ENCODE assay signal across 9 cellular contexts in the genomic region with DNA sequence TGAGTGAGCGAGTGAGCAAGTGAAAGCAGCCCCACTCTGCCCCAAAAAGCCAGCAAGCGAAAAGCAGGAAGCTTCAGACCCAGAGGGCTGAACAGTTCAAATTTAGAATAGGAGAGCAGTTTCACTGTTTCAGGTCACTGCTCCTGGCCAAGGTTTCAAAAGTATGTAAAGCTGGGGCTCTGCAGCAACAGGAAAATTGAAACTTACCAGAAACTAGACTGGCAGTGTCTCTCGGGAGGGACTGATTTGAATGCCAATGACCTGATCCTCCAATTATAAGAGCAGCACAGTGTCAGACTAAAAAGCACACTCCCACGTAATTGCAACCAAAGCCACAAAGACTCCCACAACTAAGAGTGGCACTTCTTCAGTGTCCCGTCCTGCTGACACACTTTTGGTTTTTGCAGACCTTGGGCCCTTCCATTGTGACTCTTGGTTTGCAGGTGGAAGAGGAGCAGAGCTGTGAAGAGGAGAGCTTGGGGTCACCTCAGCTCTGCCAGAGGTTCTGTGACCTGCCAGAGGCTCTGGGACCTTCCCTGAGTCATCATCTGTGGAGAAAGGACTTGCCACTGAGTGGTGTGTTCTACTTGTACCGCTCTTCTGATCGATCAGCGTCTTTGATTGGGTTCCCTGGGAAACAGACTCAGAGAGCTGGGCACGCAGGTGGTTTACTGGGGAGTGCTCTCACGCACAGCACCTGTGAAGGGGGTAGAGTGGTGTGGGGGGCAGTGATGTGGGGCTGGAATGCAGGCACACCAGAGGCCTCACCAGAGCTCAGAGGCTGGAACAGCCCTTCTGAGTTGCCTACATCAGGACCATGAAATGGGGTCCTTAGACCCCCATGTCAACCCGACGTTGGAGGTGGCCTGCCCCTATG. TPM values are rescaled to one million over a fixed set of nuclear protein-coding genes. Genes with fewer than 3 reads are reported as not detected.
DNase-seq lines count a peak whose midpoint lies in the region; ATAC-seq, FAIRE-seq and TF ChIP-seq lines count a peak whose summit lies in the region.
"Had no signal": no experiment of that assay in that cellular context is flagged by ENCODE, and none has a peak within 500 bp of the region (broad histone marks: within the 10 kb centered on the region; RNA-seq: fewer than 3 reads in every experiment).

No MANE protein-coding gene starts in this region.

- H3K9me1 ChIP-seq in K562 (ENCODE audit: control insufficient read depth, insufficient read depth, low read length) = no peaks in the 10 kb centered on the region

- no peak for TF ChIP-seq POLR2A in K562 (conservative IDR thresholded peaks at IDR 0.05)
- no peak for TF ChIP-seq POLR2A in esophagus squamous epithelium (IDR thresholded peaks at IDR 0.05)

- no peak for TF ChIP-seq EP300 in K562 (IDR thresholded peaks at IDR 0.05; ENCODE audit: low read length)

- no peaks in the 10 kb centered on the region for H3K9me3 ChIP-seq in K562 (replicated peaks; ENCODE audit: control insufficient read depth, insufficient read depth, low read depth, low read length)
- peaks cover 0 to 6% (median 0%) of the 10 kb centered on the region in 3 donors for H3K9me3 ChIP-seq in esophagus squamous epithelium

- ATAC-seq in GM18511 (IDR thresholded peaks at IDR 0.05; ENCODE audit: unreplicated experiment) (peak; percentile 91), GM21447 (IDR thresholded peaks at IDR 0.05; ENCODE audit: unreplicated experiment) (peak; percentile 85), HG03457 (IDR thresholded peaks at IDR 0.05; ENCODE audit: unreplicated experiment) (peak; percentile 61), K562 (no peak), left colon (no peak)

- H3K27me3 ChIP-seq in K562 (ENCODE audit: control insufficient read depth in 2 of 2, insufficient read depth in 2 of 2, low read length in 2 of 2) (peaks cover 3 to 7% of the 10 kb centered on the region in 2 experiments; a peak in 2 of 5 replicates), esophagus squamous epithelium (no peaks in the 10 kb centered on the region)

- peak overlapping the region in 1 of 2 experiments; percentile 3; a peak in 1 of 4 replicates for H3K9ac ChIP-seq in K562 (ENCODE audit: insufficient read depth in 1 of 2, low read depth in 2 of 2, low read length in 2 of 2)
- H3K9ac ChIP-seq: SK-N-SH had no signal

- TF ChIP-seq CTCF in K562 (IDR thresholded peaks at IDR 0.05 in 2 of 3, conservative IDR thresholded peaks at IDR 0.05 in 1 of 3; ENCODE audit: insufficient read depth in 2 of 3, low read depth in 1 of 3, low read length in 3 of 3) (no peak), esophagus squamous epithelium (IDR thresholded peaks at IDR 0.05) (no peak)

- H3K4me2 ChIP-seq in K562 (ENCODE audit: insufficient read depth, low read length) = no peak overlapping the region
- H3K4me2 ChIP-seq: SK-N-SH had no signal

- H3K79me2 ChIP-seq in K562 (ENCODE audit: control insufficient read depth, insufficient read depth, low read length) = no peaks in the 10 kb centered on the region

- 2% methylated on average over 12 of the region's 12 CpGs for WGBS in K562 (ENCODE audit: insufficient coverage, low coverage, missing lambda C conversion rate)
- WGBS in esophagus squamous epithelium, 2 donors = 50 to 55% methylated on average over 6 to 7 of the region's 12 CpGs

- CTCF ChIA-PET in K562 (lab: Yijun Ruan, JAX; ENCODE audit: low intra/inter-chr PET ratio) = interaction anchor here (0.6 kb wide), 1 partner anchor 123 kb away, joined by 5 read pairs; no protein-coding TSS in a partner anchor

- peaks cover 0 to 5% of the 10 kb centered on the region in 2 experiments; a peak in 3 of 5 replicates for H3K4me1 ChIP-seq in K562 (replicated peaks in 1 of 2; ENCODE audit: control insufficient read depth in 2 of 2, insufficient read depth in 2 of 2, low read length in 2 of 2)
- H3K4me1 ChIP-seq in esophagus squamous epithelium = peaks cover 3 to 37% (median 5%) of the 10 kb centered on the region in 3 donors

- no peak overlapping the region for H2AFZ ChIP-seq in K562 (ENCODE audit: low read depth, low read length)

- H3K4me3 ChIP-seq in K562 = no peak overlapping the region
- H3K4me3 ChIP-seq in esophagus squamous epithelium = no peak overlapping the region

- H3K27ac ChIP-seq in K562 (ENCODE audit: extremely low read depth, low read depth, low read length) = no peak overlapping the region
- peak overlapping the region in 2 of 4 donors; percentile 29 to 50 for H3K27ac ChIP-seq in esophagus squamous epithelium

- FAIRE-seq in K562 (lab: Jason Lieb, UNC) = no peak

- no TSS peak for BruUV-seq in K562 (replicated peaks; lab: Mats Ljungman, UMichigan)

- in situ Hi-C loops in K562 (cut with MboI) = no loop called here

- no peaks in the 10 kb centered on the region for H4K20me1 ChIP-seq in K562 (replicated peaks; ENCODE audit: control insufficient read depth, insufficient read depth, low read length)

- H3K36me3 ChIP-seq in K562 (ENCODE audit: control insufficient read depth, insufficient read depth, low read length) = no peaks in the 10 kb centered on the region
- H3K36me3 ChIP-seq in esophagus squamous epithelium = no peaks in the 10 kb centered on the region

- intact Hi-C loops in K562 (cut with micrococcal nuclease) (no loop called here), esophagus squamous epithelium (cut with DNase I) (no loop called here), left colon (cut with DNase I, micrococcal nuclease) (loop anchor here in 1 of 2 donors (5.0 kb wide), 1 partner anchor 217 kb away; no protein-coding TSS in a partner anchor)

- POLR2A ChIA-PET in K562 (lab: Yijun Ruan, JAX) = interaction anchor here (1.1 kb wide), 1 partner anchor 12 kb away, joined by 4 read pairs; no protein-coding TSS in a partner anchor

- no peak for TF ChIP-seq RAD21 in K562 (CRISPR knock-in tag; conservative IDR thresholded peaks at IDR 0.05 in 1 of 2, IDR thresholded peaks at IDR 0.05 in 1 of 2)

- DNase-seq in K562 (ENCODE audit: extremely low read depth in 1 of 4, low spot score in 3 of 4) (no peak), esophagus squamous epithelium (lab: John Stamatoyannopoulos, UW) (no peak), left colon (no peak), cerebellar cortex (ENCODE audit: low spot score) (no peak), NCI-H2171 (lab: John Stamatoyannopoulos, UW) (no peak)
- DNase-seq: SK-N-SH had no signal

TF ChIP-seq in K562, 482 proteins besides CTCF, POLR2A, EP300 and RAD21 (continues in another document):
- TF ChIP-seq, protein P1, sequence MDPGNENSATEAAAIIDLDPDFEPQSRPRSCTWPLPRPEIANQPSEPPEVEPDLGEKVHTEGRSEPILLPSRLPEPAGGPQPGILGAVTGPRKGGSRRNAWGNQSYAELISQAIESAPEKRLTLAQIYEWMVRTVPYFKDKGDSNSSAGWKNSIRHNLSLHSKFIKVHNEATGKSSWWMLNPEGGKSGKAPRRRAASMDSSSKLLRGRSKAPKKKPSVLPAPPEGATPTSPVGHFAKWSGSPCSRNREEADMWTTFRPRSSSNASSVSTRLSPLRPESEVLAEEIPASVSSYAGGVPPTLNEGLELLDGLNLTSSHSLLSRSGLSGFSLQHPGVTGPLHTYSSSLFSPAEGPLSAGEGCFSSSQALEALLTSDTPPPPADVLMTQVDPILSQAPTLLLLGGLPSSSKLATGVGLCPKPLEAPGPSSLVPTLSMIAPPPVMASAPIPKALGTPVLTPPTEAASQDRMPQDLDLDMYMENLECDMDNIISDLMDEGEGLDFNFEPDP (CRISPR knock-in tag; IDR thresholded peaks at IDR 0.05) = no peak
- TF ChIP-seq EGR1 (conservative IDR thresholded peaks at IDR 0.05) = 0 out of 2 replicates have a peak, but pooled peaks have one; percentile 15

RNA-seq across cellular contexts. Expression of a gene that starts 52.7 kb away (rescaled TPM):
- not detected in 2 replicates for total RNA-seq in K562 (2011; cell fraction: chromatin; rRNA removed; ENCODE audit: low replicate concordance)
- not detected in 2 replicates for total RNA-seq in K562 (2011; cell fraction: nucleolus; rRNA removed)
- total RNA-seq in K562 (2011; cell fraction: nucleoplasm; rRNA removed) = not detected in 2 replicates
- total RNA-seq in K562 (2014; rRNA removed) = not detected in 2 replicates
- total RNA-seq in K562 (2014; rRNA removed; fragmentation: Illumina TruSeq; extraction: Trizol) = not detected in 2 replicates
- total RNA-seq in K562 (2015; rRNA removed; fragmentation: Illumina TruSeq; extraction: Trizol) = not detected in 2 replicates
- 0.16 TPM in 1 of 2 replicates, not detected in the other for total RNA-seq in K562 (2021)
- not detected in 2 replicates for polyA plus RNA-seq in K562 (2011; rRNA removed)
- polyA plus RNA-seq in K562 (2011; cell fraction: cytosol; rRNA removed) = 0.01 TPM in 1 of 2 replicates, not detected in the other
- polyA plus RNA-seq in K562 (2011; cell fraction: nucleus; rRNA removed) = not detected in 2 replicates
- polyA plus RNA-seq in K562 (2012) = not detected in 2 replicates
- polyA plus RNA-seq in K562 (2014; fragmentation: Illumina TruSeq; extraction: Trizol) = not detected in 2 replicates
- polyA plus RNA-seq in K562 (2014; fragmentation: Nextera tagmentation; extraction: Ambion mirVana) = not detected
- polyA plus RNA-seq in K562 (2014; rRNA removed) = not detected in 2 replicates
- not detected in 2 replicates for polyA minus RNA-seq in K562 (2011; rRNA and poly(A)+ RNA removed)
- polyA minus RNA-seq in K562 (2011; cell fraction: cytosol; rRNA and poly(A)+ RNA removed) = not detected in 2 replicates
- polyA minus RNA-seq in K562 (2011; cell fraction: nucleus; rRNA and poly(A)+ RNA removed) = not detected in 2 replicates
- total RNA-seq in esophagus squamous epithelium = 10 to 100 TPM in 2 of 4 donors, 1 to 10 TPM in 2; 1.6 to 34.1 (median 8.6) TPM
- 10 to 100 TPM in 1 of 2 donors, 1 to 10 TPM in 1; 4.5 to 13.0 TPM for total RNA-seq in left colon

Comparison
In these comparisons a context has a peak if more than half of its experiments do, and no peak if none do; other contexts are left out.
1. ATAC-seq: peak in GM18511 (single experiment), GM21447 (single experiment) and HG03457 (single experiment); none in K562 (single experiment) and left colon (single experiment).